In genomic region chr16:56411624-56412023, GRCh38 we compare ENCODE assay signal across 3 cellular contexts.
TF ChIP-seq lines count a peak whose summit lies in the region.

No MANE protein-coding gene starts in this region.

TF ChIP-seq in HEK293, 187 proteins besides CTCF, POLR2A, EP300 and RAD21:
- TF ChIP-seq SETDB1 (IDR thresholded peaks at IDR 0.05; ENCODE audit: insufficient read length, low read length) (peak; percentile 24), ZNF843 (tag by site-specific recombination; IDR thresholded peaks at IDR 0.05) (no peak), ZSCAN30 (tag by site-specific recombination; IDR thresholded peaks at IDR 0.05) (no peak), PRDM1 (tag by site-specific recombination; IDR thresholded peaks at IDR 0.05) (no peak), ZNF354C (tag by site-specific recombination; IDR thresholded peaks at IDR 0.05; ENCODE audit: borderline replicate concordance, low read depth) (no peak), ZNF610 (tag by site-specific recombination; IDR thresholded peaks at IDR 0.05; ENCODE audit: borderline replicate concordance) (no peak), REPIN1 (tag by site-specific recombination; IDR thresholded peaks at IDR 0.05; ENCODE audit: low read depth) (no peak)
TF ChIP-seq in HEK293: peak in this region for 1.

TF ChIP-seq in GM12878, 131 proteins besides CTCF, POLR2A, EP300 and RAD21 (continues in another document):
- no peak for TF ChIP-seq NRF1 (conservative IDR thresholded peaks at IDR 0.05; ENCODE audit: low read depth, low read length)
- no peak for TF ChIP-seq CEBPZ (IDR thresholded peaks at IDR 0.05; ENCODE audit: low read depth, low read length)
- TF ChIP-seq BMI1 (IDR thresholded peaks at IDR 0.05; ENCODE audit: borderline replicate concordance), result no peak
- no peak for TF ChIP-seq NR2C1 (IDR thresholded peaks at IDR 0.05)
- TF ChIP-seq FOXM1 (IDR thresholded peaks at IDR 0.05; ENCODE audit: low read depth, low read length), result no peak
- no peak for TF ChIP-seq FOXK2 (IDR thresholded peaks at IDR 0.05)
- TF ChIP-seq BHLHE40 (IDR thresholded peaks at IDR 0.05; ENCODE audit: borderline replicate concordance in 1 of 2, low read depth in 2 of 2, low read length in 1 of 2), result no peak
- no peak for TF ChIP-seq WRNIP1 (IDR thresholded peaks at IDR 0.05; ENCODE audit: borderline replicate concordance, low read depth, low read length)
- TF ChIP-seq NFXL1 (IDR thresholded peaks at IDR 0.05; ENCODE audit: borderline replicate concordance), result no peak
- TF ChIP-seq HDAC6 (IDR thresholded peaks at IDR 0.05; ENCODE audit: unreplicated experiment), result no peak
- TF ChIP-seq PKNOX1 (IDR thresholded peaks at IDR 0.05), result no peak
- no peak for TF ChIP-seq BCLAF1 (IDR thresholded peaks at IDR 0.05)
- TF ChIP-seq, protein P1, sequence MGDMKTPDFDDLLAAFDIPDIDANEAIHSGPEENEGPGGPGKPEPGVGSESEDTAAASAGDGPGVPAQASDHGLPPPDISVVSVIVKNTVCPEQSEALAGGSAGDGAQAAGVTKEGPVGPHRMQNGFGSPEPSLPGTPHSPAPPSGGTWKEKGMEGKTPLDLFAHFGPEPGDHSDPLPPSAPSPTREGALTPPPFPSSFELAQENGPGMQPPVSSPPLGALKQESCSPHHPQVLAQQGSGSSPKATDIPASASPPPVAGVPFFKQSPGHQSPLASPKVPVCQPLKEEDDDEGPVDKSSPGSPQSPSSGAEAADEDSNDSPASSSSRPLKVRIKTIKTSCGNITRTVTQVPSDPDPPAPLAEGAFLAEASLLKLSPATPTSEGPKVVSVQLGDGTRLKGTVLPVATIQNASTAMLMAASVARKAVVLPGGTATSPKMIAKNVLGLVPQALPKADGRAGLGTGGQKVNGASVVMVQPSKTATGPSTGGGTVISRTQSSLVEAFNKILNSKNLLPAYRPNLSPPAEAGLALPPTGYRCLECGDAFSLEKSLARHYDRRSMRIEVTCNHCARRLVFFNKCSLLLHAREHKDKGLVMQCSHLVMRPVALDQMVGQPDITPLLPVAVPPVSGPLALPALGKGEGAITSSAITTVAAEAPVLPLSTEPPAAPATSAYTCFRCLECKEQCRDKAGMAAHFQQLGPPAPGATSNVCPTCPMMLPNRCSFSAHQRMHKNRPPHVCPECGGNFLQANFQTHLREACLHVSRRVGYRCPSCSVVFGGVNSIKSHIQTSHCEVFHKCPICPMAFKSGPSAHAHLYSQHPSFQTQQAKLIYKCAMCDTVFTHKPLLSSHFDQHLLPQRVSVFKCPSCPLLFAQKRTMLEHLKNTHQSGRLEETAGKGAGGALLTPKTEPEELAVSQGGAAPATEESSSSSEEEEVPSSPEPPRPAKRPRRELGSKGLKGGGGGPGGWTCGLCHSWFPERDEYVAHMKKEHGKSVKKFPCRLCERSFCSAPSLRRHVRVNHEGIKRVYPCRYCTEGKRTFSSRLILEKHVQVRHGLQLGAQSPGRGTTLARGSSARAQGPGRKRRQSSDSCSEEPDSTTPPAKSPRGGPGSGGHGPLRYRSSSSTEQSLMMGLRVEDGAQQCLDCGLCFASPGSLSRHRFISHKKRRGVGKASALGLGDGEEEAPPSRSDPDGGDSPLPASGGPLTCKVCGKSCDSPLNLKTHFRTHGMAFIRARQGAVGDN (IDR thresholded peaks at IDR 0.05), result no peak

TF ChIP-seq in HepG2, 621 proteins besides CTCF, POLR2A, EP300 and RAD21:
- no peak for TF ChIP-seq NRL (CRISPR knock-in tag; IDR thresholded peaks at IDR 0.05; ENCODE audit: borderline replicate concordance)
- TF ChIP-seq CEBPB (IDR thresholded peaks at IDR 0.05; ENCODE audit: borderline replicate concordance, low read depth, low read length), result peak; percentile 60; the same call in 1 of the 2 replicates
